In genomic region chr10:130541090-130541489, GRCh38 we compare ENCODE assay signal across 5 cellular contexts.
"Had no signal": no experiment of that assay in that cellular context is flagged by ENCODE, and none has a peak within 500 bp of the region (broad histone marks: within the 10 kb centered on the region; RNA-seq: fewer than 3 reads in every experiment).

No MANE protein-coding gene starts in this region.

- H3K27ac ChIP-seq: HL-60 had no signal

- DNase-seq: IMR-90 had no signal

- ATAC-seq: HepG2, K562 had no signal

- H3K4me3 ChIP-seq: K562 had no signal

- FAIRE-seq: HepG2, HTR-8/SVneo, K562 had no signal
